ENCODE assay signal across 8 cellular contexts in the genomic region with DNA sequence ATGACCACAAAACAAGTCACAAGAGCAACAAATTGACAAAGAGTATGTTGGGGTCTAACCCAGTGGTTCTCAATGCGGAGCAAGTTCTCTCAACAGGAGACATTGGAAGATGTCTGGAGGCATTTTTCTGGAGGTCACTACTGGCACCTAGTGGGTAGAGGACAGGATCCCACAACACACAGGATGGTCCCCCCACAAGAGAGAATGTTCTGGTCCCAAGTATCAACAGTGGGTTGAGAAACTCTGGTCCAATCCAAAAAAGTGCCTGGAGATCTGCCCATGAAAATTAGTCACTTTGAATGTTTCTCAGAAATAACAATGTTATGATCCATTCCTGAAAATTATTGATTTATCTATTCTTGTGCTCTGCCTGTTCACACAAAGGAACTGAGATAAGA. TPM values are rescaled to one million over a fixed set of nuclear protein-coding genes. Genes with fewer than 3 reads are reported as not detected.
DNase-seq lines count a peak whose midpoint lies in the region; ATAC-seq and TF ChIP-seq lines count a peak whose summit lies in the region.

No MANE protein-coding gene starts in this region.

- H3K4me1 Mint-ChIP-seq in endodermal cell (peaks cover 26% of the 10 kb centered on the region), osteocyte (ENCODE audit: unreplicated experiment) (peaks cover 69% of the 10 kb centered on the region)

- DNase-seq in COLO829 (ENCODE audit: low spot score), result peak; percentile 24
- DNase-seq in NCI-H226, result peak; percentile 76
- DNase-seq in endodermal cell, result no peak
- no peak for DNase-seq in osteocyte (ENCODE audit: extremely low spot score, unreplicated experiment)
- DNase-seq in GOT3 (lab: John Stamatoyannopoulos, UW), result no peak

- H3K27me3 Mint-ChIP-seq in endodermal cell (ENCODE audit: insufficient read depth) (peaks cover 11% of the 10 kb centered on the region), osteocyte (ENCODE audit: unreplicated experiment) (no peaks in the 10 kb centered on the region)

- H3K4me3 Mint-ChIP-seq in endodermal cell (no peak overlapping the region), osteocyte (ENCODE audit: unreplicated experiment) (peak overlapping the region; percentile 87)

- TF ChIP-seq CTCF in endodermal cell (conservative IDR thresholded peaks at IDR 0.05) (peak; percentile 16), osteocyte (IDR thresholded peaks at IDR 0.05) (peak; percentile 55)

- no peak for ATAC-seq in GM21737 (IDR thresholded peaks at IDR 0.05; ENCODE audit: unreplicated experiment)
- ATAC-seq in GM19467 (IDR thresholded peaks at IDR 0.05; ENCODE audit: unreplicated experiment), result no peak
- no peak for ATAC-seq in HG02973 (IDR thresholded peaks at IDR 0.05; ENCODE audit: unreplicated experiment)

- H3K36me3 ChIP-seq in endodermal cell (ENCODE audit: control insufficient read depth, insufficient read depth, low read length), result peaks cover 36% of the 10 kb centered on the region

- H3K4me3 ChIP-seq in endodermal cell (ENCODE audit: low read length), result no peak overlapping the region

- H3K27ac ChIP-seq in endodermal cell (ENCODE audit: low read depth, low read length), result no peak overlapping the region

- H3K9me3 ChIP-seq in endodermal cell (ENCODE audit: control insufficient read depth, low read length), result peaks cover 8% of the 10 kb centered on the region

- WGBS in endodermal cell (ENCODE audit: insufficient coverage in 1 of 2, insufficient read length in 1 of 2), 2 experiments, result 100% methylated on average over 1 of the region's 1 CpG

- H3K36me3 Mint-ChIP-seq in endodermal cell (ENCODE audit: low read depth) (peaks cover 41% of the 10 kb centered on the region), osteocyte (ENCODE audit: unreplicated experiment) (peaks cover 27% of the 10 kb centered on the region)

- H3K9me3 Mint-ChIP-seq in endodermal cell, result peaks cover 10% of the 10 kb centered on the region
- H3K9me3 Mint-ChIP-seq in osteocyte (ENCODE audit: unreplicated experiment), result no peaks in the 10 kb centered on the region

- H3K9ac ChIP-seq in endodermal cell (ENCODE audit: extremely low read depth, low read length, poor library complexity, severe bottlenecking), result no peak overlapping the region

- H3K27ac Mint-ChIP-seq in endodermal cell (no peak overlapping the region), osteocyte (ENCODE audit: unreplicated experiment) (peak overlapping the region; percentile 97)

- H3K4me1 ChIP-seq in endodermal cell (ENCODE audit: control insufficient read depth, insufficient read depth, low read length), result peaks cover 4% of the 10 kb centered on the region

- no peaks in the 10 kb centered on the region for H3K27me3 ChIP-seq in endodermal cell (ENCODE audit: control insufficient read depth, insufficient read depth, low read length, poor library complexity, severe bottlenecking)

RNA-seq across cellular contexts. Expression of a gene that starts 3.3 kb away (rescaled TPM):
- total RNA-seq in endodermal cell, result 10 to 100 TPM; 27.1 to 28.3 TPM
- polyA plus RNA-seq in endodermal cell (2013, experiment 1 of 2), result 16.6 TPM
- 20.3 TPM for polyA plus RNA-seq in endodermal cell (2013, experiment 2 of 2)
- 96.9 and 109 TPM in 2 replicates for total RNA-seq in osteocyte

RNA-seq across cellular contexts. Expression of a gene that starts 25.8 kb away (rescaled TPM):
- not detected for total RNA-seq in endodermal cell
- polyA plus RNA-seq in endodermal cell (2013, experiment 1 of 2), result not detected
- not detected for polyA plus RNA-seq in endodermal cell (2013, experiment 2 of 2)
- not detected in 2 replicates for total RNA-seq in osteocyte

Comparison
In these comparisons a context has a peak if more than half of its experiments do, and no peak if none do; other contexts are left out.
1. DNase-seq: peak in COLO829 (single experiment) and NCI-H226 (single experiment); none in endodermal cell (single experiment), osteocyte (single experiment) and GOT3 (single experiment).